ENCODE assay signal across 34 cellular contexts in genomic region chr7:91659096-91659495, GRCh38.
"Had no signal": no experiment of that assay in that cellular context is flagged by ENCODE, and none has a peak within 500 bp of the region (broad histone marks: within the 10 kb centered on the region; RNA-seq: fewer than 3 reads in every experiment).

No MANE protein-coding gene starts in this region.

- H3K9me3 ChIP-seq: MG63 had no signal

- H3K9ac ChIP-seq: KMS-11 had no signal

- H3K36me3 ChIP-seq: MG63 had no signal

- H3K4me2 ChIP-seq: KMS-11 had no signal

- H3K27ac ChIP-seq: KMS-11 had no signal

- DNase-seq: Karpas-422, Kasumi-1, MG63, MM.1S, MV-4-11, NCI-H1048, NCI-H1092, NCI-H1092 treated with DMSO at 0.1 percent for 48 hours, NCI-H1105, NCI-H1105 treated with DMSO at 0.1 percent for 48 hours, NCI-H1417, NCI-H1417 treated with DMSO at 0.1 percent for 48 hours, NCI-H1436, NCI-H1436 treated with DMSO at 0.1 percent for 48 hours, NCI-H146, NCI-H1694, NCI-H1694 treated with DMSO at 0.1 percent for 48 hours, NCI-H187, NCI-H187 treated with DMSO at 0.1 percent for 48 hours, NCI-H1930, NCI-H2029, NCI-H2029 treated with DMSO at 0.1 percent for 48 hours, NCI-H2081, NCI-H2081 treated with DMSO at 0.1 percent for 48 hours, NCI-H2107, NCI-H2171 treated with DMSO at 0.1 percent for 48 hours, NCI-H2227 treated with DMSO at 0.1 percent for 48 hours, NCI-H226, NCI-H345, NCI-H446, NCI-H446 treated with DMSO at 0.1 percent for 48 hours, NCI-H510A, NCI-H510A treated with DMSO at 0.1 percent for 48 hours had no signal

- H3K4me3 ChIP-seq: MG63 had no signal

- H3K27me3 ChIP-seq: MG63 had no signal
